Comparison of ENCODE assay signal across 31 cellular contexts in the genomic region with DNA sequence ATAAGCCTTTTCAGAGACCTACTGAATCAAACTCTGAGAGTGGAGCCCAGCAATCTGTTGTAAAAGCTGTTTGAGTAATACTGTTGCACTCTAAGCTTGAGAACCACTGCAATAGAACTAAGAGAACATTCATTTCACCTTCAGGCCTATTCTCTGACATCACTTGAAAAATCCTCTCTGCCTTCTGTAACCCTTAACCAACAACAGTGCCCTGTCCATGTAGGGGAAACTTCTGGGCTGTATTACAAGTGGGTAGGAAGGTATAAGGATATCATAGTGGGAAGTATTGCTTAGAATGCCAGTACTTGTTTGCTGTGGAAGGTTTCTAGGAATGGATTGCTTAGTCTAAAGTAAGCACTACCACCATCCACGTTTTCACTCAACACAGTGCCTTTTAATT.
"Had no signal": no experiment of that assay in that cellular context is flagged by ENCODE, and none has a peak within 500 bp of the region (broad histone marks: within the 10 kb centered on the region; RNA-seq: fewer than 3 reads in every experiment).

No MANE protein-coding gene starts in this region.

- H3K4me1 Mint-ChIP-seq: activated CD4-positive, alpha-beta memory T cell treated with anti-CD3 and anti-CD28 coated beads, Interleukin-2, amount 10 ng/mL, durations not matched to agents 7 days and 5 days had no signal

- FAIRE-seq: bronchial epithelial cell, kidney had no signal

- H3K9me3 Mint-ChIP-seq: activated CD4-positive, alpha-beta memory T cell treated with anti-CD3 and anti-CD28 coated beads, Interleukin-2, amount 10 ng/mL, durations not matched to agents 7 days and 5 days; activated CD4-positive, alpha-beta T cell treated with anti-CD3 and anti-CD28 coated beads, Interleukin-2, amount 10 ng/mL, durations not matched to agents 7 days and 5 days; activated T-cell treated with anti-CD3 and anti-CD28 coated beads, Interleukin-2, amount 50 U/mL, for 4 hours; activated T-helper 17 cell treated with anti-CD3 and anti-CD28 coated beads, Interleukin-2, amount 50 U/mL, for 72 hours; natural killer cell; neural progenitor cell; stimulated activated naive CD8-positive, alpha-beta T cell treated with anti-CD3 and anti-CD28 coated beads, Interleukin-15, Interleukin-2, amounts not matched to agents 100 ng/mL and 50 ng/mL, for 24 hours; WTC11 had no signal

- H3K4me3 ChIP-seq: coronary artery, dorsolateral prefrontal cortex, gastrocnemius medialis, lower lobe of right lung, neural progenitor cell, skin epidermis, thyroid gland, upper lobe of left lung, vagina had no signal

- DNase-seq: activated CD4-positive, alpha-beta memory T cell treated with anti-CD3 and anti-CD28 coated beads, Interleukin-2, amount 10 ng/mL, durations not matched to agents 7 days and 5 days; activated CD4-positive, alpha-beta T cell treated with anti-CD3 and anti-CD28 coated beads for 1 hour; activated CD4-positive, alpha-beta T cell treated with anti-CD3 and anti-CD28 coated beads, Interleukin-2, amount 10 ng/mL, durations not matched to agents 7 days and 5 days; activated gamma-delta T cell treated with Interleukin-2 at 50 U/mL for 16 hours; activated naive CD4-positive, alpha-beta T cell treated with anti-CD3 and anti-CD28 coated beads, Interleukin-2, amount 50 U/mL, for 16 hours; activated T-cell treated with anti-CD3 and anti-CD28 coated beads, Interleukin-2, amount 50 U/mL, for 4 hours; amygdala; cerebellar nuclear complex; dorsolateral prefrontal cortex; effector memory CD4-positive, alpha-beta T cell; gastrocnemius medialis; glutamatergic neuron; hippocampal formation; kidney; lower lobe of right lung; mesenchymal stem cell; natural killer cell; stimulated activated CD4-positive, alpha-beta T cell treated with anti-CD3 and anti-CD28 coated beads, Interleukin-12 subunit alpha, Interleukin-12 subunit beta, amount 100 ng/mL, for 4 hours; stimulated activated CD4-positive, alpha-beta T cell treated with anti-CD3 and anti-CD28 coated beads, Interleukin-4, amount 100 ng/mL, for 1 hour; T-helper 2 cell; thyroid gland; upper lobe of left lung had no signal

- H3K4me1 ChIP-seq: lower lobe of right lung, neural progenitor cell, thyroid gland, upper lobe of left lung, vagina had no signal

- H3K4me2 ChIP-seq: neural progenitor cell had no signal

- H3K27me3 ChIP-seq: dorsolateral prefrontal cortex, gastrocnemius medialis, neural progenitor cell, thyroid gland, upper lobe of left lung, vagina had no signal

- H3K27ac Mint-ChIP-seq: activated CD4-positive, alpha-beta memory T cell treated with anti-CD3 and anti-CD28 coated beads, Interleukin-2, amount 10 ng/mL, durations not matched to agents 7 days and 5 days; activated CD4-positive, alpha-beta T cell treated with anti-CD3 and anti-CD28 coated beads, Interleukin-2, amount 10 ng/mL, durations not matched to agents 7 days and 5 days; activated T-helper 17 cell treated with anti-CD3 and anti-CD28 coated beads, Interleukin-2, amount 50 U/mL, for 72 hours; neural progenitor cell; stimulated activated naive CD8-positive, alpha-beta T cell treated with anti-CD3 and anti-CD28 coated beads, Interleukin-15, Interleukin-2, amounts not matched to agents 100 ng/mL and 50 ng/mL, for 24 hours; WTC11 had no signal

- H3K4me3 Mint-ChIP-seq: activated CD4-positive, alpha-beta memory T cell treated with anti-CD3 and anti-CD28 coated beads, Interleukin-2, amount 10 ng/mL, durations not matched to agents 7 days and 5 days; activated CD4-positive, alpha-beta T cell treated with anti-CD3 and anti-CD28 coated beads, Interleukin-2, amount 10 ng/mL, durations not matched to agents 7 days and 5 days; activated T-cell treated with anti-CD3 and anti-CD28 coated beads, Interleukin-2, amount 50 U/mL, for 4 hours; activated T-helper 17 cell treated with anti-CD3 and anti-CD28 coated beads, Interleukin-2, amount 50 U/mL, for 72 hours; natural killer cell; neural progenitor cell; stimulated activated naive CD8-positive, alpha-beta T cell treated with anti-CD3 and anti-CD28 coated beads, Interleukin-15, Interleukin-2, amounts not matched to agents 100 ng/mL and 50 ng/mL, for 24 hours; WTC11 had no signal

- H2AFZ ChIP-seq: neural progenitor cell had no signal

- H3K27ac ChIP-seq: coronary artery, lower lobe of right lung, neural progenitor cell, skin epidermis, thyroid gland, upper lobe of left lung, vagina had no signal

- H3K9me3 ChIP-seq: gastrocnemius medialis, lower lobe of right lung, thyroid gland, upper lobe of left lung, vagina had no signal

- ATAC-seq: activated T-cell treated with anti-CD3 and anti-CD28 coated beads, Interleukin-2, amount 50 U/mL, for 4 hours; activated T-helper 17 cell treated with anti-CD3 and anti-CD28 coated beads, Interleukin-2, amount 50 U/mL, for 72 hours; gastrocnemius medialis; lower lobe of right lung; natural killer cell; sciatic nerve; WTC11 had no signal

- H3K27me3 Mint-ChIP-seq: activated CD4-positive, alpha-beta memory T cell treated with anti-CD3 and anti-CD28 coated beads, Interleukin-2, amount 10 ng/mL, durations not matched to agents 7 days and 5 days; activated CD4-positive, alpha-beta T cell treated with anti-CD3 and anti-CD28 coated beads, Interleukin-2, amount 10 ng/mL, durations not matched to agents 7 days and 5 days; activated T-helper 17 cell treated with anti-CD3 and anti-CD28 coated beads, Interleukin-2, amount 50 U/mL, for 72 hours; stimulated activated naive CD8-positive, alpha-beta T cell treated with anti-CD3 and anti-CD28 coated beads, Interleukin-15, Interleukin-2, amounts not matched to agents 100 ng/mL and 50 ng/mL, for 24 hours had no signal

- H3K9ac ChIP-seq: neural progenitor cell had no signal
